ENCODE assay signal across 8 cellular contexts in genomic region chr17:50198026-50198669, GRCh38. TPM values are rescaled to one million over a fixed set of nuclear protein-coding genes. Genes with fewer than 3 reads are reported as not detected.
A peak's percentile ranks its signal among the peaks of the same experiment; 100 is the strongest.
DNase-seq lines count a peak whose midpoint lies in the region; ATAC-seq, FAIRE-seq and TF ChIP-seq lines count a peak whose summit lies in the region.

No MANE protein-coding gene starts in this region.

- H3K4me1 ChIP-seq in GM23248 (ENCODE audit: insufficient read depth) (peaks cover 65% of the 10 kb centered on the region), OCI-LY7 (ENCODE audit: insufficient read depth, low read length, poor library complexity, severe bottlenecking) (peaks cover 8% of the 10 kb centered on the region)

- peaks cover 6% of the 10 kb centered on the region for H3K4me1 Mint-ChIP-seq in progenitor cell of endocrine pancreas (ENCODE audit: low read depth)

- H3K9me3 ChIP-seq in AG04450 (ENCODE audit: control insufficient read depth, insufficient read depth, low read length) (no peaks in the 10 kb centered on the region; the same call in 1 of the 2 replicates), GM23248 (ENCODE audit: low read depth) (no peaks in the 10 kb centered on the region), OCI-LY7 (ENCODE audit: low read length) (no peaks in the 10 kb centered on the region)

- in situ Hi-C loops in GM23248 (cut with MboI) = no loop called here

- BruUV-seq in OCI-LY7 (replicated peaks; lab: Mats Ljungman, UMichigan) = no TSS peak

- TF ChIP-seq CTCF in AG04450 (IDR thresholded peaks at IDR 0.05; ENCODE audit: low read depth, low read length) (peak; percentile 75), OCI-LY7 (conservative IDR thresholded peaks at IDR 0.05; ENCODE audit: low read length) (peak; percentile 81), progenitor cell of endocrine pancreas (IDR thresholded peaks at IDR 0.05; ENCODE audit: unreplicated experiment) (peak; percentile 66)

- H3K9me2 ChIP-seq in GM23248 (ENCODE audit: insufficient read depth) = no peaks in the 10 kb centered on the region
- no peaks in the 10 kb centered on the region for H3K9me2 ChIP-seq in OCI-LY7 (ENCODE audit: insufficient read depth, low read length)

- H3K27me3 ChIP-seq in AG04450 (ENCODE audit: control insufficient read depth, insufficient read depth, low read length) (no peaks in the 10 kb centered on the region), GM23248 (replicated peaks; ENCODE audit: insufficient read depth) (no peaks in the 10 kb centered on the region)

- H4K20me1 ChIP-seq in GM23248 (ENCODE audit: insufficient read depth) = no peaks in the 10 kb centered on the region
- H4K20me1 ChIP-seq in OCI-LY7 (ENCODE audit: insufficient read depth, low read length) = no peaks in the 10 kb centered on the region; the same call in 1 of the 2 replicates

- ATAC-seq in GM21423 (IDR thresholded peaks at IDR 0.05; ENCODE audit: unreplicated experiment) (no peak), HG02623 (IDR thresholded peaks at IDR 0.05; ENCODE audit: unreplicated experiment) (no peak)

- 1% methylated on average over 7 of the region's 7 CpGs for WGBS in GM23248 (ENCODE audit: low coverage in 1 of 2, low lambda C conversion rate in 2 of 2, missing lambda C conversion rate in 2 of 2), 2 experiments

- peak overlapping the region; percentile 96 for H3K4me3 ChIP-seq in AG04450 (ENCODE audit: low read depth, low read length)
- H3K4me3 ChIP-seq in GM23248 = peak overlapping the region; percentile 99
- H3K4me3 ChIP-seq in OCI-LY7 (ENCODE audit: low read depth, low read length, poor library complexity, severe bottlenecking) = no peak overlapping the region

- H3K36me3 ChIP-seq in GM23248 (ENCODE audit: low read depth) (peaks cover 64% of the 10 kb centered on the region), OCI-LY7 (ENCODE audit: insufficient read depth, low read length) (no peaks in the 10 kb centered on the region)

- H3K9me3 Mint-ChIP-seq in progenitor cell of endocrine pancreas (ENCODE audit: low read depth) = no peaks in the 10 kb centered on the region

- CTCF ChIA-PET in AG04450 (lab: Charles Lee) (interaction anchor here (0.6 to 1.1 kb wide), 4 partner anchors 20 to 94 kb away, joined by 3 to 4 read pairs (median 3); partner anchors contain the start of gene PPP1R9B), OCI-LY7 (lab: Charles Lee; ENCODE audit: unreplicated experiment) (no interaction called here)

- H3K27ac ChIP-seq in AG04450 (ENCODE audit: low read depth, low read length) = peak overlapping the region; percentile 98
- H3K27ac ChIP-seq in GM23248 = peak overlapping the region; percentile 100
- no peak overlapping the region for H3K27ac ChIP-seq in OCI-LY7 (ENCODE audit: low read depth, low read length, poor library complexity, severe bottlenecking)

- no peak overlapping the region for H3K4me3 Mint-ChIP-seq in progenitor cell of endocrine pancreas (ENCODE audit: low read depth)

- no peak for FAIRE-seq in frontal cortex (lab: Jason Lieb, UNC)

- DNase-seq in AG04450 (ENCODE audit: low read depth, low spot score) (no peak), GM23248 (peak; percentile 84), OCI-LY7 (ENCODE audit: low spot score) (peak; percentile 60), frontal cortex (ENCODE audit: low spot score in 2 of 2) (peak; percentile 62 to 66), progenitor cell of endocrine pancreas (ENCODE audit: low spot score, unreplicated experiment) (no peak)
- DNase-seq in activated T-cell treated with anti-CD3 and anti-CD28 coated beads, Interleukin-2, amount 50 U/mL, for 48 hours = peak; percentile 76 to 78

- intact Hi-C loops in OCI-LY7 (cut with micrococcal nuclease; ENCODE audit: unreplicated experiment) = loop anchor here (1.0 kb wide), 1 partner anchor 29 kb away; no protein-coding TSS in a partner anchor

- H3K27ac Mint-ChIP-seq in progenitor cell of endocrine pancreas = no peak overlapping the region

- H3F3A ChIP-seq in GM23248 (ENCODE audit: insufficient read depth) = peaks cover 68% of the 10 kb centered on the region

- no peak overlapping the region for H2AFZ ChIP-seq in GM23248
- H2AFZ ChIP-seq in OCI-LY7 (ENCODE audit: low read length) = no peak overlapping the region

- H3K27me3 Mint-ChIP-seq in progenitor cell of endocrine pancreas = peaks cover 29% of the 10 kb centered on the region

- POLR2A ChIA-PET in AG04450 (lab: Yijun Ruan, JAX) (interaction anchor here (0.8 to 13.2 kb wide), 7 partner anchors 9 to 94 kb away, joined by 3 to 284 read pairs (median 61); no protein-coding TSS in a partner anchor), OCI-LY7 (lab: Charles Lee) (no interaction called here)

- no peaks in the 10 kb centered on the region for H3K36me3 Mint-ChIP-seq in progenitor cell of endocrine pancreas (ENCODE audit: insufficient read depth)

- peak overlapping the region; percentile 100 for H3K9ac ChIP-seq in GM23248

- H3K79me2 ChIP-seq in GM23248 (ENCODE audit: insufficient read depth) (peaks cover 98% of the 10 kb centered on the region), OCI-LY7 (ENCODE audit: insufficient read depth, low read depth, low read length) (no peaks in the 10 kb centered on the region)

- H3K4me2 ChIP-seq in GM23248 (ENCODE audit: unreplicated experiment) = peak overlapping the region; percentile 94
- H3K4me2 ChIP-seq in OCI-LY7 (ENCODE audit: low read length) = no peak overlapping the region

RNA-seq across cellular contexts. Expression of gene COL1A1, which starts 3.3 kb away (rescaled TPM):
- 1,356 and 3,120 TPM in 2 replicates for polyA plus RNA-seq in AG04450 (2011; rRNA removed)
- 2,155 and 4,267 TPM in 2 replicates for polyA minus RNA-seq in AG04450 (2011; rRNA and poly(A)+ RNA removed)
- total RNA-seq in GM23248 (2014; rRNA removed; shearing (Covaris generic)) = 6,472 and 7,860 TPM in 2 replicates
- 15,283 and 15,653 TPM in 2 replicates for polyA plus RNA-seq in GM23248 (2016; fragmentation: Nextera tagmentation; extraction: Ambion mirVana)
- total RNA-seq in OCI-LY7 (2014; rRNA removed; shearing (Covaris generic)) = not detected in 2 replicates
- not detected in 2 replicates for total RNA-seq in OCI-LY7 (2022)
- 26.1 TPM for total RNA-seq in frontal cortex
- total RNA-seq in progenitor cell of endocrine pancreas = 26.7 and 38.4 TPM in 2 replicates

RNA-seq across cellular contexts. Expression of gene SGCA, which starts 32.3 kb away (rescaled TPM):
- polyA plus RNA-seq in AG04450 (2011; rRNA removed) = 0.16 and 0.21 TPM in 2 replicates
- polyA minus RNA-seq in AG04450 (2011; rRNA and poly(A)+ RNA removed) = not detected in 2 replicates
- 1.6 TPM in 1 of 2 replicates, not detected in the other for total RNA-seq in GM23248 (2014; rRNA removed; shearing (Covaris generic))
- polyA plus RNA-seq in GM23248 (2016; fragmentation: Nextera tagmentation; extraction: Ambion mirVana) = 1.4 and 1.8 TPM in 2 replicates
- 0.57 TPM in 1 of 2 replicates, not detected in the other for total RNA-seq in OCI-LY7 (2014; rRNA removed; shearing (Covaris generic))
- 1.1 TPM in 1 of 2 replicates, not detected in the other for total RNA-seq in OCI-LY7 (2022)
- not detected for total RNA-seq in frontal cortex
- not detected in 2 replicates for total RNA-seq in progenitor cell of endocrine pancreas

RNA-seq across cellular contexts. Expression of gene PPP1R9B, which starts 47.7 kb away (rescaled TPM):
- polyA plus RNA-seq in AG04450 (2011; rRNA removed) (17.6 and 18.2 TPM in 2 replicates), GM23248 (2016; fragmentation: Nextera tagmentation; extraction: Ambion mirVana) (2.3 and 3.2 TPM in 2 replicates)
- 35.7 and 42.5 TPM in 2 replicates for polyA minus RNA-seq in AG04450 (2011; rRNA and poly(A)+ RNA removed)
- total RNA-seq in GM23248 (2014; rRNA removed; shearing (Covaris generic)) = 62.0 and 69.4 TPM in 2 replicates
- total RNA-seq in OCI-LY7 (2014; rRNA removed; shearing (Covaris generic)) = 45.3 and 73.2 TPM in 2 replicates
- total RNA-seq in OCI-LY7 (2022) (73.9 and 87.0 TPM in 2 replicates), frontal cortex (68.9 TPM), progenitor cell of endocrine pancreas (34.3 and 35.7 TPM in 2 replicates)

Comparison
In these comparisons a context has a peak if more than half of its experiments do, and no peak if none do; other contexts are left out.
1. DNase-seq: peak in GM23248 (single experiment), OCI-LY7 (single experiment), activated T-cell treated with anti-CD3 and anti-CD28 coated beads, Interleukin-2, amount 50 U/mL, for 48 hours (2 of 2) and frontal cortex (2 of 2); none in AG04450 (single experiment) and progenitor cell of endocrine pancreas (single experiment).
2. RNA of gene COL1A1, which starts 3.3 kb away (total RNA-seq): 6,472 to 7,860 TPM in GM23248; 26.7 to 38.4 TPM in progenitor cell of endocrine pancreas, 26.1 TPM in frontal cortex (single experiment) and not detected in OCI-LY7; every median in the first group is over 100 times any median in the second.
3. Peak in every context shown above with its lines, with median percentiles within 50 percentile points of each other: CTCF ChIP-seq.